8 cellular contexts compared by ENCODE assay signal in the genomic region with DNA sequence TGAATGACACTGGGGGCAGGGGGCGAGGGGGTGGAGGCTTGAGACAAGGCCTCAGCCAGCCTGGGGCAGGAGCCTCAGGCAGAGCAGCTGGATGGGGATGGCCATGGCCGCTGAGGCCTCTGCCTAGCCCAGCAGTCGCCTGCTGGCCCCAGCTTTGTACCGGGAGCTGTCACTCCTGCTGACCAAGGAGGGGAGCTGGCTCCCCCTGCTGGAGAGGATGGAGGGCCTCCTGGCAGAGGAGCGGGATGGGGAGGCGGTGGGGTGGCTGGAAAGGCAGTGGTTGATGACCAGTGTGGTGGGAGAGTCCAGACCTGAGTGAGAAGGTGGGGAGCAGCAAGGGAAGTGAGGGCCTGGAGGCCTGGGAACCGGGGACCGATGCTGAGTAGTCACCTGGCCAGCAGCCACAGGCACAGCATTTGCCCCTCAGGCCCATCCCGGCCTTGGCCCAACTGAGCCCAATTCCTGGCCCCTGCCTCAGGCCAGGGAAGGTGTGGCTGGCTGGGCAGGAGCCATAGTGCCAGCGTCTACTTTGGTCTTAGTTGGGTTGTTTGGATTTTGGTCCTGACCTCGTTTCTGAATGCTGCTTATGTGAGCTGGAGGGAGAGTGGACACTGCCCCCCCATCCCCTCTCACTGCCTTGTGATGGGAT. TPM values are rescaled to one million over a fixed set of nuclear protein-coding genes. Genes with fewer than 3 reads are reported as not detected.
DNase-seq lines count a peak whose midpoint lies in the region; ATAC-seq and TF ChIP-seq lines count a peak whose summit lies in the region.

No MANE protein-coding gene starts in this region.

- TF ChIP-seq EP300 in esophagus muscularis mucosa (IDR thresholded peaks at IDR 0.05) = no peak

- no peak overlapping the region for H2AFZ ChIP-seq in OCI-LY3 (ENCODE audit: low read depth, low read length)

- no peaks in the 10 kb centered on the region for H3K4me1 ChIP-seq in OCI-LY3 (ENCODE audit: low read length)
- peaks cover 32 to 64% (median 57%) of the 10 kb centered on the region in 4 donors for H3K4me1 ChIP-seq in esophagus muscularis mucosa

- no peak overlapping the region for H3K4me3 Mint-ChIP-seq in activated T-cell treated with anti-CD3 and anti-CD28 coated beads, Interleukin-2, amount 50 U/mL, for 24 hours
- H3K4me3 Mint-ChIP-seq in naive B cell = no peak overlapping the region

- TF ChIP-seq CTCF in OCI-LY3 (IDR thresholded peaks at IDR 0.05; ENCODE audit: low read depth, low read length) (peak; percentile 82), esophagus muscularis mucosa (IDR thresholded peaks at IDR 0.05) (peak; percentile 88 to 92 (median 90))

- H3K79me2 ChIP-seq in OCI-LY3 (ENCODE audit: low read length) = no peaks in the 10 kb centered on the region

- H3K27ac Mint-ChIP-seq in activated T-cell treated with anti-CD3 and anti-CD28 coated beads, Interleukin-2, amount 50 U/mL, for 24 hours = peak overlapping the region; percentile 60
- peak overlapping the region in 1 of 6 donors; percentile 47 for H3K27ac Mint-ChIP-seq in naive B cell

- WGBS in esophagus muscularis mucosa = 49% methylated on average over 11 of the region's 11 CpGs

- H3K4me2 ChIP-seq in OCI-LY3 (ENCODE audit: low read length) = no peak overlapping the region

- no peaks in the 10 kb centered on the region for H3K27me3 ChIP-seq in OCI-LY3 (ENCODE audit: low read depth, low read length)
- H3K27me3 ChIP-seq in esophagus muscularis mucosa = no peaks in the 10 kb centered on the region

- H3K9ac ChIP-seq in OCI-LY3 (ENCODE audit: low read length) = no peak overlapping the region

- no peaks in the 10 kb centered on the region for H3K27me3 Mint-ChIP-seq in activated T-cell treated with anti-CD3 and anti-CD28 coated beads, Interleukin-2, amount 50 U/mL, for 24 hours
- no peaks in the 10 kb centered on the region for H3K27me3 Mint-ChIP-seq in naive B cell

- H3K27ac ChIP-seq in OCI-LY3 (ENCODE audit: low read length) (no peak overlapping the region), esophagus muscularis mucosa (replicated peaks in 1 of 4) (peak overlapping the region; percentile 83 to 88 (median 85))

- no peaks in the 10 kb centered on the region for H3K9me3 Mint-ChIP-seq in activated T-cell treated with anti-CD3 and anti-CD28 coated beads, Interleukin-2, amount 50 U/mL, for 24 hours
- no peaks in the 10 kb centered on the region for H3K9me3 Mint-ChIP-seq in naive B cell

- H3K4me3 ChIP-seq in OCI-LY3 (ENCODE audit: low read length) (no peak overlapping the region), esophagus muscularis mucosa (no peak overlapping the region)

- H3K9me3 ChIP-seq in OCI-LY3 (ENCODE audit: insufficient read depth, low read length) (no peaks in the 10 kb centered on the region), esophagus muscularis mucosa (no peaks in the 10 kb centered on the region)

- DNase-seq in SIG-M5 treated with dmso at 0.1 percent for 504 hours (lab: John Stamatoyannopoulos, UW; ENCODE audit: unreplicated experiment) = peak; percentile 23
- no peak for DNase-seq in SIG-M5 (lab: John Stamatoyannopoulos, UW)
- DNase-seq in activated T-cell treated with anti-CD3 and anti-CD28 coated beads, Interleukin-2, amount 50 U/mL, for 24 hours = peak; percentile 73
- peak; percentile 94 for DNase-seq in esophagus muscularis mucosa (ENCODE audit: extremely low spot score)
- peak; percentile 55 for DNase-seq in naive B cell
- peak; percentile 39 for DNase-seq in stimulated activated naive CD4-positive, alpha-beta T cell treated with Interleukin-2 at 50 U/mL for 16 hours (lab: John Stamatoyannopoulos, UW)

- H4K20me1 ChIP-seq in OCI-LY3 (ENCODE audit: insufficient read depth, low read length) = no peaks in the 10 kb centered on the region

- no peaks in the 10 kb centered on the region for H3K4me1 Mint-ChIP-seq in activated T-cell treated with anti-CD3 and anti-CD28 coated beads, Interleukin-2, amount 50 U/mL, for 24 hours (ENCODE audit: low read depth)
- H3K4me1 Mint-ChIP-seq in naive B cell = peaks cover 0 to 4% (median 0%) of the 10 kb centered on the region in 3 donors

- peaks cover 17% of the 10 kb centered on the region for H3K36me3 ChIP-seq in OCI-LY3 (replicated peaks; ENCODE audit: low read depth, low read length)
- peaks cover 20 to 74% (median 60%) of the 10 kb centered on the region in 4 donors for H3K36me3 ChIP-seq in esophagus muscularis mucosa

- intact Hi-C loops in esophagus muscularis mucosa (cut with DNase I) = loop anchor here (1.0 to 2.0 kb wide), 2 partner anchors 42 to 68 kb away; no protein-coding TSS in a partner anchor

- ATAC-seq in naive B cell (ENCODE audit: low read depth in 2 of 2) (peak; percentile 54 to 70), GM19351 (IDR thresholded peaks at IDR 0.05; ENCODE audit: unreplicated experiment) (no peak)

- peaks cover 62% of the 10 kb centered on the region for H3K36me3 Mint-ChIP-seq in activated T-cell treated with anti-CD3 and anti-CD28 coated beads, Interleukin-2, amount 50 U/mL, for 24 hours (ENCODE audit: low read depth)
- H3K36me3 Mint-ChIP-seq in naive B cell = peaks cover 0 to 8% of the 10 kb centered on the region in 2 donors

- TF ChIP-seq POLR2A in esophagus muscularis mucosa (IDR thresholded peaks at IDR 0.05; ENCODE audit: low read depth) = no peak

RNA-seq across cellular contexts. Expression of gene SUSD2, which starts 6.0 kb away (rescaled TPM):
- 1 to 10 TPM; 3.3 to 10.0 (median 4.2) TPM for total RNA-seq in esophagus muscularis mucosa
- under 1 TPM in 1 of 6 donors, not detected in 5; 0.09 TPM for polyA plus RNA-seq in naive B cell (ENCODE audit: low read depth in 6 of 6)
